12 cellular contexts compared by ENCODE assay signal in the genomic region with DNA sequence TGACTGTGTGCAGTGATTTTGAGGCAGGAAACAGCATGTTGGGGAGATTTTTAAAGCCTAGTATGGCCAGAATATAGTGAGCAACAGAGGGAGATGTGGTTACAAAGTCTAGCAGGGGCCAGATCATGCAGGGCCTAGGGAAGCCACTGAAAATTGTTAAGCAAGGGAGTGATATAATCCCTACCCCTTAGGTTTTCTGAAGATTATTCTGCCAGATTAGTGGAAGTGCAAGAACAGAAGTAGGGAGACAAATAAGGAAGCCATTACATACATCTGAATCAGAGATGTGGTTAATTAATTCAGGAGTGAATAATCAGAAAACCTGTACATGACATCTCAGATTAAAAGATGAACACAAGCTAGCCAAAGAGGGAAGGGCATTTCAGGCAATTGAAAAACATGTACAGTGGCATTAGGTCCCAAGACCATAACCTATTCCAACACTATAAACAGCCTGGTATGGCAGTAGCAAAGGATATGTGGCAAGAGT. TPM values are rescaled to one million over a fixed set of nuclear protein-coding genes. Genes with fewer than 3 reads are reported as not detected.
DNase-seq lines count a peak whose midpoint lies in the region; ATAC-seq and TF ChIP-seq lines count a peak whose summit lies in the region.
"Had no signal": no experiment of that assay in that cellular context is flagged by ENCODE, and none has a peak within 500 bp of the region (broad histone marks: within the 10 kb centered on the region; RNA-seq: fewer than 3 reads in every experiment).

No MANE protein-coding gene starts in this region.

- H4K91ac ChIP-seq in mesenchymal stem cell (ENCODE audit: low read length), result no peak overlapping the region

- no peak overlapping the region for H3K4me3 ChIP-seq in HCT116 (replicated peaks in 1 of 2; ENCODE audit: low read depth in 1 of 2, low read length in 2 of 2)
- no peak overlapping the region for H3K4me3 ChIP-seq in ascending aorta
- H3K4me3 ChIP-seq in mesenchymal stem cell (ENCODE audit: insufficient read depth in 1 of 2, low read depth in 1 of 2, low read length in 2 of 2), result no peak overlapping the region
- no peak overlapping the region for H3K4me3 ChIP-seq in upper lobe of left lung
- no peak overlapping the region for H3K4me3 ChIP-seq in Peyer's patch
- H3K4me3 ChIP-seq: HAP-1 had no signal

- RAD21 ChIA-PET in HCT116 (lab: Charles Lee; ENCODE audit: low non-redundant PET in 1 of 2, low total read pairs in 2 of 2, uncharacterized antibody in 2 of 2, unreplicated experiment in 2 of 2), result no interaction called here

- H3K79me1 ChIP-seq in mesenchymal stem cell (replicated peaks; ENCODE audit: low read length, poor library complexity, severe bottlenecking), result peaks cover 21% of the 10 kb centered on the region

- intact Hi-C loops in HCT116 (cut with micrococcal nuclease), result loop anchor here (5.0 kb wide), 1 partner anchor 111 kb away; a partner anchor contains a TSS
- intact Hi-C loops in ascending aorta (cut with DNase I), result loop anchor here (5.0 kb wide), 1 partner anchor 111 kb away; a partner anchor contains a TSS
- intact Hi-C loops in sciatic nerve (cut with DNase I), result no loop called here

- no TSS peak for BruUV-seq in HCT116 (replicated peaks; lab: Mats Ljungman, UMichigan)

- DNase-seq in AG08395 (ENCODE audit: low spot score) (peak; percentile 8), HCT116 (ENCODE audit: low read depth, low spot score) (no peak), ascending aorta (ENCODE audit: low spot score in 2 of 2) (no peak), mesenchymal stem cell (no peak), upper lobe of left lung (no peak), sciatic nerve (ENCODE audit: low spot score) (no peak), Peyer's patch (no peak)
- DNase-seq: glutamatergic neuron, NCI-H446 had no signal

- TF ChIP-seq EP300 in upper lobe of left lung (IDR thresholded peaks at IDR 0.05), result no peak

- H3K23ac ChIP-seq in mesenchymal stem cell (ENCODE audit: low read length in 2 of 2), result no peak overlapping the region

- peaks cover 8% of the 10 kb centered on the region; the same call in 1 of the 2 replicates for H4K20me1 ChIP-seq in HCT116 (ENCODE audit: insufficient read depth)

- H3K4me2 ChIP-seq in HCT116 (ENCODE audit: low read length) (peak overlapping the region; percentile 77; the same call in 1 of the 2 replicates), mesenchymal stem cell (ENCODE audit: low read length, poor library complexity, severe bottlenecking) (no peak overlapping the region)

- no peak for ATAC-seq in HCT116
- ATAC-seq in upper lobe of left lung (ENCODE audit: low FRiP score in 2 of 2), result no peak
- ATAC-seq in sciatic nerve, result no peak
- ATAC-seq in GM18867 (IDR thresholded peaks at IDR 0.05; ENCODE audit: unreplicated experiment), result no peak

- H3K14ac ChIP-seq in mesenchymal stem cell (ENCODE audit: low read length in 2 of 2), result no peak overlapping the region

- POLR2A ChIA-PET in HCT116 (lab: Charles Lee), result no interaction called here

- H2BK12ac ChIP-seq in mesenchymal stem cell (ENCODE audit: low read length in 2 of 2), result no peak overlapping the region

- no peaks in the 10 kb centered on the region for H3K9me3 ChIP-seq in HCT116 (ENCODE audit: control insufficient read depth in 1 of 2, insufficient read depth in 1 of 2, low read depth in 1 of 2, low read length in 2 of 2)
- no peaks in the 10 kb centered on the region for H3K9me3 ChIP-seq in ascending aorta
- H3K9me3 ChIP-seq in mesenchymal stem cell (ENCODE audit: control insufficient read depth, low read length), result no peaks in the 10 kb centered on the region
- no peaks in the 10 kb centered on the region for H3K9me3 ChIP-seq in upper lobe of left lung
- H3K9me3 ChIP-seq in Peyer's patch, result no peaks in the 10 kb centered on the region
- H3K9me3 ChIP-seq: HAP-1, neutrophil had no signal

- no peak for TF ChIP-seq POLR2A in HCT116 (IDR thresholded peaks at IDR 0.05; ENCODE audit: borderline replicate concordance, extremely low read depth, insufficient read depth, insufficient read length)
- no peak for TF ChIP-seq POLR2A in upper lobe of left lung (IDR thresholded peaks at IDR 0.05)
- no peak for TF ChIP-seq POLR2A in Peyer's patch (IDR thresholded peaks at IDR 0.05)

- no peaks in the 10 kb centered on the region; the same call in 1 of the 2 replicates for H3K79me2 ChIP-seq in HCT116 (ENCODE audit: insufficient read depth, low read length)

- no peak overlapping the region for H2BK15ac ChIP-seq in mesenchymal stem cell (ENCODE audit: low read depth, poor library complexity, severe bottlenecking)

- H4K8ac ChIP-seq in mesenchymal stem cell (ENCODE audit: low read length), result peak overlapping the region; percentile 36

- no peak overlapping the region for H3K9ac ChIP-seq in HCT116 (ENCODE audit: low read length)
- H3K9ac ChIP-seq in mesenchymal stem cell (ENCODE audit: low read length), result peak overlapping the region; percentile 46

- CTCF ChIA-PET in HCT116 (lab: Charles Lee), result no interaction called here

- no peak for TF ChIP-seq CTCF in HCT116 (IDR thresholded peaks at IDR 0.05 in 2 of 3, conservative IDR thresholded peaks at IDR 0.05 in 1 of 3; ENCODE audit: borderline replicate concordance in 1 of 3, insufficient read depth in 1 of 3, low read depth in 2 of 3, low read length in 2 of 3)
- TF ChIP-seq CTCF in ascending aorta (IDR thresholded peaks at IDR 0.05), result no peak
- TF ChIP-seq CTCF in upper lobe of left lung (IDR thresholded peaks at IDR 0.05), result no peak
- no peak for TF ChIP-seq CTCF in Peyer's patch (IDR thresholded peaks at IDR 0.05)

- no peaks in the 10 kb centered on the region for H3K9me2 ChIP-seq in HCT116 (ENCODE audit: insufficient read depth)

- H3K27me3 ChIP-seq in HCT116 (ENCODE audit: insufficient read depth, low read length) (no peaks in the 10 kb centered on the region), ascending aorta (no peaks in the 10 kb centered on the region), mesenchymal stem cell (ENCODE audit: control insufficient read depth in 1 of 2, insufficient read depth in 1 of 2, low read length in 2 of 2) (no peaks in the 10 kb centered on the region), upper lobe of left lung (no peaks in the 10 kb centered on the region), Peyer's patch (no peaks in the 10 kb centered on the region)
- H3K27me3 ChIP-seq: neutrophil had no signal

- H2BK120ac ChIP-seq in mesenchymal stem cell (ENCODE audit: low read depth, low read length), result no peak overlapping the region

- H2AK5ac ChIP-seq in mesenchymal stem cell (ENCODE audit: low read length, severe bottlenecking), result peak overlapping the region; percentile 97

- no peak overlapping the region for H2BK5ac ChIP-seq in mesenchymal stem cell (ENCODE audit: low read depth, low read length, poor library complexity, severe bottlenecking)

- no peak overlapping the region for H3K18ac ChIP-seq in mesenchymal stem cell (ENCODE audit: low read depth in 1 of 2, low read length in 2 of 2)

- H3K4me1 ChIP-seq in HCT116 (ENCODE audit: control insufficient read depth in 1 of 2, insufficient read depth in 2 of 2, low read length in 2 of 2) (peaks cover 22 to 32% of the 10 kb centered on the region in 2 experiments), ascending aorta (peaks cover 0 to 8% of the 10 kb centered on the region in 2 donors), mesenchymal stem cell (ENCODE audit: control insufficient read depth, insufficient read depth, low read depth, low read length) (peaks cover 6% of the 10 kb centered on the region), upper lobe of left lung (peaks cover 7 to 9% (median 9%) of the 10 kb centered on the region in 4 donors), Peyer's patch (no peaks in the 10 kb centered on the region)

- no peak overlapping the region for H3K27ac ChIP-seq in HCT116 (ENCODE audit: low read depth, low read length)
- peak overlapping the region; percentile 57 to 59 for H3K27ac ChIP-seq in ascending aorta
- peak overlapping the region; percentile 88 for H3K27ac ChIP-seq in mesenchymal stem cell (ENCODE audit: low read length, poor library complexity, severe bottlenecking)
- H3K27ac ChIP-seq in upper lobe of left lung, result no peak overlapping the region
- H3K27ac ChIP-seq in Peyer's patch, result no peak overlapping the region
- H3K27ac ChIP-seq: neutrophil had no signal

- H2AFZ ChIP-seq in HCT116 (ENCODE audit: low read depth, low read length, poor library complexity, severe bottlenecking) (no peak overlapping the region), mesenchymal stem cell (ENCODE audit: low read depth, low read length) (no peak overlapping the region)

- H3K4ac ChIP-seq in mesenchymal stem cell (ENCODE audit: low read depth in 1 of 2, low read length in 2 of 2), result peak overlapping the region in 1 of 2 experiments; percentile 46

- H3K36me3 ChIP-seq in HCT116 (ENCODE audit: control insufficient read depth in 1 of 2, insufficient read depth in 2 of 2, low read length in 2 of 2) (no peaks in the 10 kb centered on the region), ascending aorta (peaks cover 0 to 10% of the 10 kb centered on the region in 2 donors), mesenchymal stem cell (ENCODE audit: control insufficient read depth in 1 of 2, insufficient read depth in 2 of 2, low read depth in 1 of 2, low read length in 2 of 2) (peaks cover 3 to 30% of the 10 kb centered on the region in 2 experiments), upper lobe of left lung (no peaks in the 10 kb centered on the region), Peyer's patch (peaks cover 0 to 13% (median 0%) of the 10 kb centered on the region in 3 donors)
- H3K36me3 ChIP-seq: HAP-1, neutrophil had no signal

- TF ChIP-seq RAD21 in HCT116 (IDR thresholded peaks at IDR 0.05; ENCODE audit: low read depth), result no peak

TF ChIP-seq in HCT116, 20 proteins besides CTCF, POLR2A, EP300 and RAD21 (continues in another document):
- no peak for TF ChIP-seq EGR1 (IDR thresholded peaks at IDR 0.05; ENCODE audit: low read depth)
- no peak for TF ChIP-seq YY1 (IDR thresholded peaks at IDR 0.05; ENCODE audit: extremely low read depth, insufficient replicate concordance, low read depth, low read length)
- TF ChIP-seq ZFX (IDR thresholded peaks at IDR 0.05), result no peak
- TF ChIP-seq, protein P1, sequence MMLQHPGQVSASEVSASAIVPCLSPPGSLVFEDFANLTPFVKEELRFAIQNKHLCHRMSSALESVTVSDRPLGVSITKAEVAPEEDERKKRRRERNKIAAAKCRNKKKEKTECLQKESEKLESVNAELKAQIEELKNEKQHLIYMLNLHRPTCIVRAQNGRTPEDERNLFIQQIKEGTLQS (IDR thresholded peaks at IDR 0.05), result no peak
- no peak for TF ChIP-seq CBX3 (IDR thresholded peaks at IDR 0.05; ENCODE audit: low read depth)
- no peak for TF ChIP-seq ZNF274 (IDR thresholded peaks at IDR 0.05; ENCODE audit: low read depth, low read length)
- TF ChIP-seq SP1 (IDR thresholded peaks at IDR 0.05; ENCODE audit: low read depth), result no peak
- no peak for TF ChIP-seq FOSL1 (IDR thresholded peaks at IDR 0.05; ENCODE audit: low read depth)
- no peak for TF ChIP-seq JUND (IDR thresholded peaks at IDR 0.05)
- no peak for TF ChIP-seq EZH2phosphoT487 (IDR thresholded peaks at IDR 0.05; ENCODE audit: borderline replicate concordance)

RNA-seq across cellular contexts. Expression of a gene that starts 54.8 kb away (rescaled TPM):
- total RNA-seq in HCT116 (2021; ENCODE audit: unreplicated experiment), result 34.8 TPM
- 12.6 and 16.9 TPM in 2 replicates for polyA plus RNA-seq in HCT116 (2012)
- 16.5 TPM for total RNA-seq in ascending aorta
- polyA plus RNA-seq in mesenchymal stem cell (2013, experiment 1 of 2), result 10.3 TPM
- 9.6 TPM for polyA plus RNA-seq in mesenchymal stem cell (2013, experiment 2 of 2)
- 10 to 100 TPM; 15.1 to 42.6 (median 33.4) TPM for total RNA-seq in upper lobe of left lung
- total RNA-seq in sciatic nerve, result 39.1 TPM
- 10 to 100 TPM; 23.6 to 42.9 (median 28.3) TPM for total RNA-seq in Peyer's patch

Comparison
In these comparisons a context has a peak if more than half of its experiments do, and no peak if none do; other contexts are left out.
1. H3K27ac ChIP-seq: peak in ascending aorta (2 of 2) and mesenchymal stem cell (single experiment); none in HCT116 (single experiment), upper lobe of left lung (0 of 4) and Peyer's patch (0 of 4).